Comparison of ENCODE assay signal across 1 cellular context in the genomic region with DNA sequence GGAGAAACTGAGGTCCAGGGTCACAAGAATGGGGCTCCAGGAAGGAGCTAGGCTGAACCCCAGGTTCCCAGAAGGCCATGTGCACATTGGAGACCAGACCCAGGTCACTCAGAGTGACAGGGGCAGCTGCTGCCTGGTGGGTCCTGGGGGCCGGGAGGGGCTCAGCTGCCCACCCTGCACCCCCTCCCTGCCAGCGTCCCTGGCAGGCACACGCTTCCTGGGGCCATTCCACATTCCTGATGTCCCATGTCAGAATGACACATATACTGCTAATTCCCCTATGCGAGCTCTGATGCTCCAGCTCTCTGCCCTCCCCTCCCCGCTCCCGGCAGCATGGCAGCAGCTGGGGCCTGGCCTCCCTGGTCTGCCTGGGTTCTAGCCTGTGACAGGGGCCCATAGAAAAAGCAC.
TF ChIP-seq lines count a peak whose summit lies in the region.

No MANE protein-coding gene starts in this region.

TF ChIP-seq in HCT116, 20 proteins besides CTCF, POLR2A, EP300 and RAD21 (continued from another document):
- TF ChIP-seq, protein P1, sequence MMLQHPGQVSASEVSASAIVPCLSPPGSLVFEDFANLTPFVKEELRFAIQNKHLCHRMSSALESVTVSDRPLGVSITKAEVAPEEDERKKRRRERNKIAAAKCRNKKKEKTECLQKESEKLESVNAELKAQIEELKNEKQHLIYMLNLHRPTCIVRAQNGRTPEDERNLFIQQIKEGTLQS (IDR thresholded peaks at IDR 0.05) = no peak
- TF ChIP-seq SIN3A (IDR thresholded peaks at IDR 0.05; ENCODE audit: low read depth) (no peak), MAX (IDR thresholded peaks at IDR 0.05) (no peak), FOSL1 (IDR thresholded peaks at IDR 0.05; ENCODE audit: low read depth) (no peak), SRF (IDR thresholded peaks at IDR 0.05; ENCODE audit: low read depth) (no peak), JUND (IDR thresholded peaks at IDR 0.05) (no peak)
- TF ChIP-seq, protein P2, sequence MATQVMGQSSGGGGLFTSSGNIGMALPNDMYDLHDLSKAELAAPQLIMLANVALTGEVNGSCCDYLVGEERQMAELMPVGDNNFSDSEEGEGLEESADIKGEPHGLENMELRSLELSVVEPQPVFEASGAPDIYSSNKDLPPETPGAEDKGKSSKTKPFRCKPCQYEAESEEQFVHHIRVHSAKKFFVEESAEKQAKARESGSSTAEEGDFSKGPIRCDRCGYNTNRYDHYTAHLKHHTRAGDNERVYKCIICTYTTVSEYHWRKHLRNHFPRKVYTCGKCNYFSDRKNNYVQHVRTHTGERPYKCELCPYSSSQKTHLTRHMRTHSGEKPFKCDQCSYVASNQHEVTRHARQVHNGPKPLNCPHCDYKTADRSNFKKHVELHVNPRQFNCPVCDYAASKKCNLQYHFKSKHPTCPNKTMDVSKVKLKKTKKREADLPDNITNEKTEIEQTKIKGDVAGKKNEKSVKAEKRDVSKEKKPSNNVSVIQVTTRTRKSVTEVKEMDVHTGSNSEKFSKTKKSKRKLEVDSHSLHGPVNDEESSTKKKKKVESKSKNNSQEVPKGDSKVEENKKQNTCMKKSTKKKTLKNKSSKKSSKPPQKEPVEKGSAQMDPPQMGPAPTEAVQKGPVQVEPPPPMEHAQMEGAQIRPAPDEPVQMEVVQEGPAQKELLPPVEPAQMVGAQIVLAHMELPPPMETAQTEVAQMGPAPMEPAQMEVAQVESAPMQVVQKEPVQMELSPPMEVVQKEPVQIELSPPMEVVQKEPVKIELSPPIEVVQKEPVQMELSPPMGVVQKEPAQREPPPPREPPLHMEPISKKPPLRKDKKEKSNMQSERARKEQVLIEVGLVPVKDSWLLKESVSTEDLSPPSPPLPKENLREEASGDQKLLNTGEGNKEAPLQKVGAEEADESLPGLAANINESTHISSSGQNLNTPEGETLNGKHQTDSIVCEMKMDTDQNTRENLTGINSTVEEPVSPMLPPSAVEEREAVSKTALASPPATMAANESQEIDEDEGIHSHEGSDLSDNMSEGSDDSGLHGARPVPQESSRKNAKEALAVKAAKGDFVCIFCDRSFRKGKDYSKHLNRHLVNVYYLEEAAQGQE (IDR thresholded peaks at IDR 0.05; ENCODE audit: low read depth) = no peak
